Comparison of ENCODE assay signal across 7 cellular contexts in genomic region chr3:9986230-9986725, GRCh38. TPM values are rescaled to one million over a fixed set of nuclear protein-coding genes. Genes with fewer than 3 reads are reported as not detected.
A peak's percentile ranks its signal among the peaks of the same experiment; 100 is the strongest.
DNase-seq lines count a peak whose midpoint lies in the region; ATAC-seq lines count a peak whose summit lies in the region.

No MANE protein-coding gene starts in this region.

- peak overlapping the region; percentile 95 to 97 (median 96) for H3K4me3 Mint-ChIP-seq in T-cell

- peaks cover 28 to 45% (median 30%) of the 10 kb centered on the region in 3 donors for H3K4me1 Mint-ChIP-seq in T-cell

- ATAC-seq in GM19023 (IDR thresholded peaks at IDR 0.05; ENCODE audit: unreplicated experiment) (peak; percentile 35), HG02852 (IDR thresholded peaks at IDR 0.05; ENCODE audit: unreplicated experiment) (peak; percentile 34), T-cell (replicated peaks in 1 of 4) (peak; percentile 54 to 63 (median 60)), Right ventricle myocardium superior (ENCODE audit: poor library complexity) (peak; percentile 51)

- intact Hi-C loops in Right ventricle myocardium superior (cut with DNase I): no loop called here

- POLR2A ChIA-PET in T-cell (lab: Charles Lee): interaction anchor here (0.5 to 1.4 kb wide), 5 partner anchors 27 to 1787 kb away, joined by 3 to 6 read pairs (median 4); partner anchors contain the start of gene FANCD2 (in 1 of the 2)

- CTCF ChIA-PET in T-cell (lab: Charles Lee): interaction anchor here (0.6 to 1.3 kb wide), 4 partner anchors 25 to 203 kb away, joined by 3 to 11 read pairs (median 5); partner anchors contain the start of gene CRELD1 (in 1 of the 2)

- H3K27ac Mint-ChIP-seq in T-cell: peak overlapping the region; percentile 92 to 95

- H3K27me3 Mint-ChIP-seq in T-cell: no peaks in the 10 kb centered on the region

- H3K9me3 Mint-ChIP-seq in T-cell: no peaks in the 10 kb centered on the region

- peak in 1 of 34 experiments; percentile 11 for DNase-seq in T-cell
- no peak for DNase-seq in Right ventricle myocardium superior
- no peak for DNase-seq in skeletal muscle cell (ENCODE audit: low read depth)
- no peak for DNase-seq in GM03348 (ENCODE audit: low spot score)
- no peak for DNase-seq in AG08396 (ENCODE audit: low spot score)

- H3K36me3 Mint-ChIP-seq in T-cell: peaks cover 3% of the 10 kb centered on the region

- H3K4me3 ChIP-seq in skeletal muscle cell (ENCODE audit: low read depth, low read length): peak overlapping the region; percentile 93

RNA-seq across cellular contexts. Expression of gene EMC3, which starts 0.4 kb away (rescaled TPM):
- total RNA-seq in T-cell (10 to 100 TPM; 33.8 to 47.7 (median 36.6) TPM), Right ventricle myocardium superior (108 TPM)

RNA-seq across cellular contexts. Expression of gene PRRT3, which starts 34.1 kb away (rescaled TPM):
- total RNA-seq in T-cell: 10 to 100 TPM in 2 of 5 donors, 1 to 10 TPM in 3; 6.6 to 10.5 (median 9.2) TPM
- 0.46 TPM for total RNA-seq in Right ventricle myocardium superior

RNA-seq across cellular contexts. Expression of gene FANCD2, which starts 40.0 kb away (rescaled TPM):
- total RNA-seq in T-cell (10 to 100 TPM; 15.4 to 22.5 (median 18.2) TPM), Right ventricle myocardium superior (2.0 TPM)

RNA-seq across cellular contexts. Expression of gene CRELD1, which starts 52.6 kb away (rescaled TPM):
- total RNA-seq in T-cell (10 to 100 TPM; 23.0 to 55.2 (median 48.0) TPM), Right ventricle myocardium superior (63.9 TPM)
